ENCODE assay signal across 1 cellular context in the genomic region with DNA sequence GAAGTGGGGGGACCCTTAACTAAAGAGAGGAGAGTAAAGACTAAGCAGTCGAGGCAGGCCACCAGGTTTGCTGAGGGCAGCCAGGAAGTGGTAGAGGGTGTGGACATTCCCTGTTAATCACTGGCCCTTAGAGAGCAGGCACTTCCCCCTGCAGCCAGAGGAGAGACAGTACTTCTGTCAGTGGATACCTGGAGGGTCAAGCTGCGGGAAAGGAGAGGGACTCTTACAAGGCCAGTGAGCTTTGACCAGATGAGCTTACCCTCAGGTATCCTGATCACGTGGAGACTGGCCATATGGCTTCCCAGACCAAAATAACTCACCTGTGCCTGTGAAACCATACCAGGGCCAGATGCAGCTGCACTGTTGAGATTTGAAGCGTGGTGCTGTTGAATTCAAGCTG.
TF ChIP-seq lines count a peak whose summit lies in the region.

No MANE protein-coding gene starts in this region.

TF ChIP-seq in H1, 55 proteins besides CTCF, POLR2A, EP300 and RAD21 (continued from another document):
- no peak for TF ChIP-seq SIN3A (conservative IDR thresholded peaks at IDR 0.05 in 1 of 2, IDR thresholded peaks at IDR 0.05 in 1 of 2; ENCODE audit: low read depth in 1 of 2, low read length in 2 of 2)
